In genomic region chr1:28448094-28448611, GRCh38 we compare ENCODE assay signal across 7 cellular contexts. TPM values are rescaled to one million over a fixed set of nuclear protein-coding genes. Genes with fewer than 3 reads are reported as not detected.
DNase-seq lines count a peak whose midpoint lies in the region; ATAC-seq and TF ChIP-seq lines count a peak whose summit lies in the region.
"Not testable (repeated sequence)": the region's sequence is repeated elsewhere in the genome, so short reads cannot be mapped to it uniquely, and the experiment has no call there.

No MANE protein-coding gene starts in this region.

- not testable (repeated sequence) for H3K36me3 ChIP-seq in HEK293 (ENCODE audit: control insufficient read depth in 2 of 2, insufficient read depth in 1 of 2, low read length in 2 of 2); body of pancreas (replicated peaks in 1 of 2; ENCODE audit: insufficient read depth in 1 of 2, low read depth in 2 of 2); cardiac muscle cell

- not testable (repeated sequence) for H3K9me3 ChIP-seq in HEK293 (ENCODE audit: control insufficient read depth, insufficient read depth, low read depth, low read length); T-helper 17 cell (ENCODE audit: control insufficient read depth, low read length, poor library complexity, severe bottlenecking); body of pancreas; cardiac muscle cell (ENCODE audit: low read depth)

- TF ChIP-seq POLR2A in body of pancreas (IDR thresholded peaks at IDR 0.05), result not testable (repeated sequence)

- H3K36me3 Mint-ChIP-seq in T-helper 17 cell (ENCODE audit: low read depth); activated T-helper 1 cell treated with anti-CD3 and anti-CD28 coated beads, Interleukin-12 subunit alpha, Interleukin-12 subunit beta, Interleukin-2, Interleukin-4 antibody, amounts not matched to agents 30 ng/mL and 10 ng/mL and 1 ng/mL, durations not matched to agents 14 hours and 24 hours and 36 hours (ENCODE audit: low read depth); mesothelial cell of epicardium; progenitor cell of endocrine pancreas (ENCODE audit: insufficient read depth): not testable (repeated sequence)

- not testable (repeated sequence) for TF ChIP-seq CTCF in HEK293 (tag by site-specific recombination; IDR thresholded peaks at IDR 0.05); body of pancreas (IDR thresholded peaks at IDR 0.05); cardiac muscle cell (IDR thresholded peaks at IDR 0.05; ENCODE audit: low read depth, low read length); mesothelial cell of epicardium (IDR thresholded peaks at IDR 0.05; ENCODE audit: unreplicated experiment); progenitor cell of endocrine pancreas (IDR thresholded peaks at IDR 0.05; ENCODE audit: unreplicated experiment)

- H3K27ac ChIP-seq in HEK293 (ENCODE audit: extremely low read depth, low read depth, low read length), result not testable (repeated sequence)
- H3K27ac ChIP-seq in body of pancreas, result peak overlapping the region in 3 of 4 donors; percentile 23 to 47 (median 39)
- peak overlapping the region; percentile 43 for H3K27ac ChIP-seq in cardiac muscle cell

- H3K4me3 ChIP-seq in HEK293 (ENCODE audit: low read depth, low read length); body of pancreas; cardiac muscle cell: not testable (repeated sequence)

- POLR2A ChIA-PET in HEK293 (lab: Yijun Ruan, JAX), result not testable (repeated sequence)

- H3K27me3 Mint-ChIP-seq in T-helper 17 cell; activated T-helper 1 cell treated with anti-CD3 and anti-CD28 coated beads, Interleukin-12 subunit alpha, Interleukin-12 subunit beta, Interleukin-2, Interleukin-4 antibody, amounts not matched to agents 30 ng/mL and 10 ng/mL and 1 ng/mL, durations not matched to agents 14 hours and 24 hours and 36 hours (ENCODE audit: insufficient read depth); mesothelial cell of epicardium (ENCODE audit: low read depth); progenitor cell of endocrine pancreas: not testable (repeated sequence)

- not testable (repeated sequence) for DNase-seq in T-helper 17 cell; activated T-helper 1 cell treated with anti-CD3 and anti-CD28 coated beads, Interleukin-12 subunit alpha, Interleukin-12 subunit beta, Interleukin-2, Interleukin-4 antibody, amounts not matched to agents 30 ng/mL and 10 ng/mL and 1 ng/mL, durations not matched to agents 14 hours and 24 hours and 36 hours (ENCODE audit: low spot score); body of pancreas; cardiac muscle cell (ENCODE audit: low read depth in 1 of 2, low spot score in 1 of 2); mesothelial cell of epicardium (ENCODE audit: low spot score in 2 of 2, unreplicated experiment in 2 of 2); progenitor cell of endocrine pancreas (ENCODE audit: low spot score, unreplicated experiment)

- ATAC-seq in T-helper 17 cell, body of pancreas: not testable (repeated sequence)

- H3K27ac Mint-ChIP-seq in T-helper 17 cell (peak overlapping the region; percentile 47), mesothelial cell of epicardium (peak overlapping the region; percentile 68), progenitor cell of endocrine pancreas (peak overlapping the region; percentile 91)
- peak overlapping the region; percentile 64 for H3K27ac Mint-ChIP-seq in activated T-helper 1 cell treated with anti-CD3 and anti-CD28 coated beads, Interleukin-12 subunit alpha, Interleukin-12 subunit beta, Interleukin-2, Interleukin-4 antibody, amounts not matched to agents 30 ng/mL and 10 ng/mL and 1 ng/mL, durations not matched to agents 14 hours and 24 hours and 36 hours

- not testable (repeated sequence) for H3K4me1 Mint-ChIP-seq in T-helper 17 cell; mesothelial cell of epicardium; progenitor cell of endocrine pancreas (ENCODE audit: low read depth)
- peaks cover 42% of the 10 kb centered on the region for H3K4me1 Mint-ChIP-seq in activated T-helper 1 cell treated with anti-CD3 and anti-CD28 coated beads, Interleukin-12 subunit alpha, Interleukin-12 subunit beta, Interleukin-2, Interleukin-4 antibody, amounts not matched to agents 30 ng/mL and 10 ng/mL and 1 ng/mL, durations not matched to agents 14 hours and 24 hours and 36 hours (ENCODE audit: low read depth)

- intact Hi-C loops in activated T-helper 1 cell treated with anti-CD3 and anti-CD28 coated beads, Interleukin-12 subunit alpha, Interleukin-12 subunit beta, Interleukin-2, Interleukin-4 antibody, amounts not matched to agents 30 ng/mL and 10 ng/mL and 1 ng/mL, durations not matched to agents 14 hours and 24 hours and 36 hours (cut with micrococcal nuclease); body of pancreas (cut with DNase I): not testable (repeated sequence)

- 92% methylated on average over 8 of the region's 8 CpGs for WGBS in body of pancreas, 2 donors

- CTCF ChIA-PET in HEK293 (lab: Yijun Ruan, JAX), result not testable (repeated sequence)

- H3K27me3 ChIP-seq in body of pancreas, cardiac muscle cell: not testable (repeated sequence)

- not testable (repeated sequence) for H3K4me3 Mint-ChIP-seq in T-helper 17 cell; mesothelial cell of epicardium; progenitor cell of endocrine pancreas (ENCODE audit: low read depth)
- H3K4me3 Mint-ChIP-seq in activated T-helper 1 cell treated with anti-CD3 and anti-CD28 coated beads, Interleukin-12 subunit alpha, Interleukin-12 subunit beta, Interleukin-2, Interleukin-4 antibody, amounts not matched to agents 30 ng/mL and 10 ng/mL and 1 ng/mL, durations not matched to agents 14 hours and 24 hours and 36 hours, result peak overlapping the region; percentile 6

- H3K4me1 ChIP-seq in HEK293 (ENCODE audit: control insufficient read depth, insufficient read depth, low read length); body of pancreas; cardiac muscle cell (ENCODE audit: low read depth): not testable (repeated sequence)

- not testable (repeated sequence) for H3K9me3 Mint-ChIP-seq in activated T-helper 1 cell treated with anti-CD3 and anti-CD28 coated beads, Interleukin-12 subunit alpha, Interleukin-12 subunit beta, Interleukin-2, Interleukin-4 antibody, amounts not matched to agents 30 ng/mL and 10 ng/mL and 1 ng/mL, durations not matched to agents 14 hours and 24 hours and 36 hours; mesothelial cell of epicardium; progenitor cell of endocrine pancreas (ENCODE audit: low read depth)

TF ChIP-seq in HEK293, 187 proteins besides CTCF, POLR2A, EP300 and RAD21:
- TF ChIP-seq PRDM1 (tag by site-specific recombination; IDR thresholded peaks at IDR 0.05), result peak; percentile 98

RNA-seq across cellular contexts. Expression of gene RCC1, which starts 57.7 kb away (rescaled TPM):
- total RNA-seq in T-helper 17 cell (10 to 100 TPM; 10.7 to 15.1 TPM), body of pancreas (10 to 100 TPM; 10.1 to 23.4 TPM), cardiac muscle cell (22.0 and 24.7 TPM in 2 replicates), mesothelial cell of epicardium (30.6 to 33.7 TPM (median 31.9 TPM) in 3 replicates), progenitor cell of endocrine pancreas (58.4 TPM in 2 replicates)
- 130 and 135 TPM in 2 replicates for total RNA-seq in activated T-helper 1 cell treated with anti-CD3 and anti-CD28 coated beads, Interleukin-12 subunit alpha, Interleukin-12 subunit beta, Interleukin-2, Interleukin-4 antibody, amounts not matched to agents 30 ng/mL and 10 ng/mL and 1 ng/mL, durations not matched to agents 14 hours and 24 hours and 36 hours
- 14.6 and 24.6 TPM in 2 replicates for polyA plus RNA-seq in cardiac muscle cell
